30 cellular contexts compared by ENCODE assay signal in genomic region chr11:130511765-130512164, GRCh38.
DNase-seq lines count a peak whose midpoint lies in the region; TF ChIP-seq lines count a peak whose summit lies in the region.
"Had no signal": no experiment of that assay in that cellular context is flagged by ENCODE, and none has a peak within 500 bp of the region (broad histone marks: within the 10 kb centered on the region; RNA-seq: fewer than 3 reads in every experiment).

No MANE protein-coding gene starts in this region.

- no peak overlapping the region for H3K23ac ChIP-seq in H9 (ENCODE audit: insufficient read length, low read depth, low read length)

- H2BK120ac ChIP-seq in H9 (ENCODE audit: low read depth, low read length, poor library complexity, severe bottlenecking): no peak overlapping the region

- H3K9me3 ChIP-seq in H9 (ENCODE audit: control insufficient read depth, low read depth, low read length): peaks cover 14% of the 10 kb centered on the region
- H3K9me3 ChIP-seq: esophagus squamous epithelium, gastrocnemius medialis, suprapubic skin had no signal

- no peaks in the 10 kb centered on the region for H3K79me2 ChIP-seq in H9 (ENCODE audit: insufficient read depth, low read length)

- H3T11ph ChIP-seq in H9 (ENCODE audit: low read length): no peak overlapping the region

- H3K23me2 ChIP-seq in H9 (ENCODE audit: insufficient read length, low read depth, low read length, poor library complexity, severe bottlenecking): no peaks in the 10 kb centered on the region

- no peak overlapping the region for H3K4ac ChIP-seq in H9 (ENCODE audit: low read depth, low read length)

- H4K5ac ChIP-seq in H9 (ENCODE audit: insufficient read length, low read depth, low read length): no peak overlapping the region

- WGBS in H9 (ENCODE audit: extremely low coverage, insufficient read length, low lambda C conversion rate): no CpG with 5 or more reads among the region's 2 CpGs

- no peak overlapping the region for H2AFZ ChIP-seq in H9 (ENCODE audit: low read length)

- no peak overlapping the region for H2BK20ac ChIP-seq in H9 (ENCODE audit: low read depth, low read length, poor library complexity, severe bottlenecking)

- H3K36me3 Mint-ChIP-seq in H9 (ENCODE audit: insufficient read depth in 1 of 3, low read depth in 3 of 3): peaks cover 10 to 17% (median 14%) of the 10 kb centered on the region in 3 experiments
- H3K36me3 Mint-ChIP-seq: CD8-positive, alpha-beta T cell had no signal

- H2AK5ac ChIP-seq in H9 (ENCODE audit: insufficient read length, low read length): no peak overlapping the region

- no peaks in the 10 kb centered on the region for H3K27me3 ChIP-seq in H9 (ENCODE audit: insufficient read depth, low read length)
- H3K27me3 ChIP-seq: esophagus squamous epithelium, gastrocnemius medialis, Peyer's patch, suprapubic skin had no signal

- H4K20me1 ChIP-seq in H9 (ENCODE audit: control insufficient read depth, insufficient read depth, insufficient read length): no peaks in the 10 kb centered on the region

- peaks cover 13 to 20% of the 10 kb centered on the region in 2 experiments for H3K4me1 Mint-ChIP-seq in H9
- H3K4me1 Mint-ChIP-seq: activated naive CD8-positive, alpha-beta T cell treated with anti-CD3 and anti-CD28 coated beads, Interleukin-2, amount 50 U/mL, for 24 hours; B cell; central memory CD8-positive, alpha-beta T cell had no signal

- no peak overlapping the region for H4K8ac ChIP-seq in H9 (replicated peaks; ENCODE audit: insufficient read length, low read depth, low read length)

- H3K18ac ChIP-seq in H9 (ENCODE audit: insufficient read length, low read depth, low read length): no peak overlapping the region

- H3K4me1 ChIP-seq in H9 (ENCODE audit: insufficient read depth, low read length): peaks cover 4% of the 10 kb centered on the region; the same call in 1 of the 2 replicates
- H3K4me1 ChIP-seq: suprapubic skin had no signal

- no peak overlapping the region for H3K4me2 ChIP-seq in H9 (ENCODE audit: insufficient read depth, insufficient read length, low read length)
- H3K4me2 ChIP-seq: KMS-11 had no signal

- no peak overlapping the region for H3K14ac ChIP-seq in H9 (ENCODE audit: insufficient read depth, low read length)

- no peak overlapping the region for H3K56ac ChIP-seq in H9 (ENCODE audit: insufficient read length, low read depth, low read length)

- no peak overlapping the region for H3K27ac Mint-ChIP-seq in H9
- H3K27ac Mint-ChIP-seq: activated naive CD8-positive, alpha-beta T cell treated with anti-CD3 and anti-CD28 coated beads, Interleukin-2, amount 50 U/mL, for 24 hours; activated T-cell treated with anti-CD3 and anti-CD28 coated beads, Interleukin-2, amount 50 U/mL, for 72 hours; B cell; CD8-positive, alpha-beta T cell; endodermal cell; nephron progenitor cell had no signal

- no peak for TF ChIP-seq CTCF in H9 (conservative IDR thresholded peaks at IDR 0.05)

- H2BK12ac ChIP-seq in H9 (ENCODE audit: insufficient read length, low read depth, low read length): no peak overlapping the region

- H3K27me3 Mint-ChIP-seq in H9 (ENCODE audit: low read depth): peaks cover 8% of the 10 kb centered on the region

- H3K9me3 Mint-ChIP-seq in H9: peaks cover 16 to 18% of the 10 kb centered on the region in 2 experiments

- no peak overlapping the region for H3K9ac ChIP-seq in H9 (ENCODE audit: extremely low read depth, insufficient read length, low read length)
- H3K9ac ChIP-seq: KMS-11 had no signal

- no peak overlapping the region for H2BK5ac ChIP-seq in H9 (ENCODE audit: insufficient read length, low read length)

- H3K27ac ChIP-seq in H9 (ENCODE audit: insufficient read length, low read depth, low read length): no peak overlapping the region
- H3K27ac ChIP-seq: esophagus squamous epithelium, KMS-11, Peyer's patch, suprapubic skin had no signal

- DNase-seq in Daoy (ENCODE audit: low read depth) (peak; percentile 73), HT1080 (ENCODE audit: low read depth) (peak; percentile 62), RPMI7951 (ENCODE audit: low read depth) (peak; percentile 41), kidney tubule cell (ENCODE audit: low spot score) (peak; percentile 52), NCI-H1930 (lab: John Stamatoyannopoulos, UW) (no peak), H9 (no peak), GF-D8 (lab: John Stamatoyannopoulos, UW) (no peak)
- DNase-seq: activated CD4-positive, alpha-beta T cell treated with anti-CD3 and anti-CD28 coated beads, Interleukin-2, amount 50 U/mL, for 1 hour; activated naive CD4-positive, alpha-beta T cell; activated naive CD8-positive, alpha-beta T cell treated with anti-CD3 and anti-CD28 coated beads, Interleukin-2, amount 50 U/mL, for 24 hours; activated T-cell treated with anti-CD3 and anti-CD28 coated beads, Interleukin-2, amount 50 U/mL, for 72 hours; CD8-positive, alpha-beta T cell; EL; endodermal cell; esophagus squamous epithelium; gastrocnemius medialis; NCI-H1417 treated with DMSO at 0.1 percent for 48 hours; NCI-H345; NCI-H69; nephron progenitor cell; Peyer's patch; stimulated activated CD4-positive, alpha-beta T cell treated with anti-CD3 and anti-CD28 coated beads, Interleukin-15, amount 100 ng/mL, for 24 hours; stimulated activated CD4-positive, alpha-beta T cell treated with anti-CD3 and anti-CD28 coated beads, Interleukin-4, amount 100 ng/mL, for 4 hours; SW 1271; T-helper 9 cell; WERI-Rb-1 had no signal

- no peaks in the 10 kb centered on the region for H3K79me1 ChIP-seq in H9 (ENCODE audit: insufficient read depth, low read depth, low read length, poor library complexity, severe bottlenecking)

- no peak overlapping the region for H3K4me3 Mint-ChIP-seq in H9
- H3K4me3 Mint-ChIP-seq: activated naive CD8-positive, alpha-beta T cell treated with anti-CD3 and anti-CD28 coated beads, Interleukin-2, amount 50 U/mL, for 24 hours; activated T-cell treated with anti-CD3 and anti-CD28 coated beads, Interleukin-2, amount 50 U/mL, for 72 hours; B cell; CD8-positive, alpha-beta T cell; central memory CD8-positive, alpha-beta T cell; endodermal cell; nephron progenitor cell had no signal

- no peak overlapping the region for H2BK15ac ChIP-seq in H9 (ENCODE audit: low read depth, low read length)

- no peak overlapping the region for H4K91ac ChIP-seq in H9 (ENCODE audit: insufficient read length, low read depth, low read length)

Comparison
In these comparisons a context has a peak if more than half of its experiments do, and no peak if none do; other contexts are left out.
1. DNase-seq: peak in Daoy (single experiment), HT1080 (single experiment), RPMI7951 (single experiment) and kidney tubule cell (single experiment); none in NCI-H1930 (0 of 2), H9 (single experiment) and GF-D8 (single experiment).